In genomic region chr1:15765495-15766194, GRCh38 we compare ENCODE assay signal across 1 cellular context.
TF ChIP-seq lines count a peak whose summit lies in the region.

No MANE protein-coding gene starts in this region.

TF ChIP-seq in HepG2, 621 proteins besides CTCF, POLR2A, EP300 and RAD21:
- TF ChIP-seq ZFYVE20 (CRISPR knock-in tag; IDR thresholded peaks at IDR 0.05; ENCODE audit: borderline replicate concordance, low read depth) = no peak
- no peak for TF ChIP-seq ZNF329 (CRISPR knock-in tag; IDR thresholded peaks at IDR 0.05; ENCODE audit: low read depth)
- peak; percentile 94 for TF ChIP-seq MAFF (IDR thresholded peaks at IDR 0.05; ENCODE audit: low read depth, low read length)
- no peak for TF ChIP-seq SNAPC2 (CRISPR knock-in tag; IDR thresholded peaks at IDR 0.05)
- TF ChIP-seq SRY (CRISPR knock-in tag; IDR thresholded peaks at IDR 0.05) = no peak
- TF ChIP-seq ZBTB33 (CRISPR knock-in tag; IDR thresholded peaks at IDR 0.05) = no peak
- no peak for TF ChIP-seq ZNF670 (CRISPR knock-in tag; IDR thresholded peaks at IDR 0.05; ENCODE audit: borderline replicate concordance)
- peak; percentile 95 to 98 for TF ChIP-seq MAFK (conservative IDR thresholded peaks at IDR 0.05 in 1 of 2, IDR thresholded peaks at IDR 0.05 in 1 of 2; ENCODE audit: low read length in 2 of 2)
- no peak for TF ChIP-seq NFE2L1 (CRISPR knock-in tag; IDR thresholded peaks at IDR 0.05; ENCODE audit: borderline replicate concordance)
TF ChIP-seq in HepG2: peak in this region for 2.
